9 cellular contexts compared by ENCODE assay signal in the genomic region with DNA sequence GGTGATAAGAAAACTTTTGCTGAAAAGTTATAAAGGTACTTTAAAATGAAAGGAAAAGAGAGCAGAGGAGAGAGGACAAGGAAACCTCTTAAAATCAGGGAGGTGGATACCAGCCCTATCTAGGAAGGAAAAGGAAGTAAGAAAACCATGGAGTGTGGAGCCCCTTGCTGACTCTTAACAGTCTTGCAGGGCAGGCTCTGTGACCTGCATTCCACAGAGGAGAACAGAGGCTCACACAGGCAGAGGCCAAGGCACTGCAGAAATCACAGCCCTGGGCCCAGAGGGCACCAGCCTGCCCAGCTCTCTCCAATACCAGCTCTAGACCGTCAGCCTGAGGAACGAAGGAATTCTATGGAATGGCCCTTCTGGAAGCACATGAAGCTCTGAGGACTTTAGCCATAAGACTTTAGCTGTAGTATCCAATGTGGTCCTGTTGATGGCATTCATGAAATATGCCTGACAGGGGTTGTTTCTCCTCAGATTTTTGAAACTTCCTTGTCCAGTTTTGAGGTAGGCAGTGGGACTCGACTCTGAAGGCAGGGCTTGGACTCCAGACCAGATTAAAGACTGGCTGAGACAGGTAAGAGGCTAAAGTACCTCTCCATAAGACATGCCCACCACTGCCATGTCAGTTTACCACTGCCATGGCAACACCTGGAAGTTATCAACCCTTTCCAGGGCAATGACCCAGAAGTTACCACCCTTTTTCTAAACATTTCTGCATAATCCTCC.
A peak's percentile ranks its signal among the peaks of the same experiment; 100 is the strongest.
DNase-seq lines count a peak whose midpoint lies in the region; ATAC-seq and TF ChIP-seq lines count a peak whose summit lies in the region.
"Had no signal": no experiment of that assay in that cellular context is flagged by ENCODE, and none has a peak within 500 bp of the region (broad histone marks: within the 10 kb centered on the region; RNA-seq: fewer than 3 reads in every experiment).

No MANE protein-coding gene starts in this region.

- H3K79me2 ChIP-seq in OCI-LY3 (ENCODE audit: low read length), result no peaks in the 10 kb centered on the region

- TF ChIP-seq POLR2A in prostate gland (IDR thresholded peaks at IDR 0.05), result no peak

- H2AFZ ChIP-seq in OCI-LY3 (ENCODE audit: low read depth, low read length), result no peak overlapping the region

- peaks cover 17% of the 10 kb centered on the region for H3K4me1 Mint-ChIP-seq in activated CD4-positive, alpha-beta T cell treated with anti-CD3 and anti-CD28 coated beads, Interleukin-2, amount 10 ng/mL, durations not matched to agents 24 days and 14 days

- no peak overlapping the region for H3K4me3 Mint-ChIP-seq in activated CD4-positive, alpha-beta T cell treated with anti-CD3 and anti-CD28 coated beads, Interleukin-2, amount 10 ng/mL, durations not matched to agents 24 days and 14 days
- H3K4me3 Mint-ChIP-seq: T-helper 2 cell treated with Interferon-gamma antibody and Interleukin-4, amounts not matched to agents 5 μg/mL and 100 μg/mL, for 36 hours had no signal

- no peaks in the 10 kb centered on the region for H3K36me3 ChIP-seq in OCI-LY3 (replicated peaks; ENCODE audit: low read depth, low read length)
- no peaks in the 10 kb centered on the region for H3K36me3 ChIP-seq in prostate gland

- intact Hi-C loops in prostate gland (cut with DNase I), result no loop called here
- intact Hi-C loops in activated CD4-positive, alpha-beta T cell treated with anti-CD3 and anti-CD28 coated beads, Interleukin-2, amount 10 ng/mL, durations not matched to agents 24 days and 14 days (cut with micrococcal nuclease), result no loop called here

- DNase-seq in ELF-1 (ENCODE audit: low read depth, low spot score) (peak; percentile 36), epithelial cell of proximal tubule (ENCODE audit: low read depth) (peak; percentile 60), omental fat pad (ENCODE audit: low spot score) (no peak), prostate gland (ENCODE audit: low spot score) (no peak)
- no peak for DNase-seq in stimulated activated CD8-positive, alpha-beta memory T cell treated with anti-CD3 and anti-CD28 coated beads, Interleukin-4, amount 100 ng/mL, for 48 hours
- DNase-seq in activated CD4-positive, alpha-beta T cell treated with anti-CD3 and anti-CD28 coated beads, Interleukin-2, amount 10 ng/mL, durations not matched to agents 24 days and 14 days, result no peak

- H4K20me1 ChIP-seq in OCI-LY3 (ENCODE audit: insufficient read depth, low read length), result no peaks in the 10 kb centered on the region

- H3K27ac Mint-ChIP-seq in activated CD4-positive, alpha-beta T cell treated with anti-CD3 and anti-CD28 coated beads, Interleukin-2, amount 10 ng/mL, durations not matched to agents 24 days and 14 days, result no peak overlapping the region
- H3K27ac Mint-ChIP-seq: T-helper 2 cell treated with Interferon-gamma antibody and Interleukin-4, amounts not matched to agents 5 μg/mL and 100 μg/mL, for 36 hours had no signal

- peaks cover 7% of the 10 kb centered on the region; the same call in 1 of the 2 replicates for H3K9me3 ChIP-seq in OCI-LY3 (ENCODE audit: insufficient read depth, low read length)
- no peaks in the 10 kb centered on the region for H3K9me3 ChIP-seq in prostate gland

- H3K4me3 ChIP-seq in OCI-LY3 (ENCODE audit: low read length) (no peak overlapping the region), epithelial cell of proximal tubule (ENCODE audit: low read depth, low read length) (no peak overlapping the region), prostate gland (no peak overlapping the region)

- TF ChIP-seq CTCF in OCI-LY3 (IDR thresholded peaks at IDR 0.05; ENCODE audit: low read depth, low read length) (peak; percentile 42), epithelial cell of proximal tubule (conservative IDR thresholded peaks at IDR 0.05; ENCODE audit: low read depth, low read length) (peak; percentile 84), omental fat pad (IDR thresholded peaks at IDR 0.05) (no peak), prostate gland (IDR thresholded peaks at IDR 0.05) (peak in 2 of 4 experiments; percentile 47 to 54)

- no peak overlapping the region for H3K9ac ChIP-seq in OCI-LY3 (ENCODE audit: low read length)

- WGBS in prostate gland, result 66% methylated on average over 3 of the region's 3 CpGs

- H3K27me3 ChIP-seq in OCI-LY3 (ENCODE audit: low read depth, low read length) (peaks cover 22% of the 10 kb centered on the region), prostate gland (replicated peaks; ENCODE audit: insufficient read depth) (no peaks in the 10 kb centered on the region)

- no peaks in the 10 kb centered on the region for H3K9me3 Mint-ChIP-seq in activated CD4-positive, alpha-beta T cell treated with anti-CD3 and anti-CD28 coated beads, Interleukin-2, amount 10 ng/mL, durations not matched to agents 24 days and 14 days
- H3K9me3 Mint-ChIP-seq: T-helper 2 cell treated with Interferon-gamma antibody and Interleukin-4, amounts not matched to agents 5 μg/mL and 100 μg/mL, for 36 hours had no signal

- ATAC-seq in omental fat pad (ENCODE audit: low FRiP score) (peak; percentile 84), HG02642 (IDR thresholded peaks at IDR 0.05; ENCODE audit: poor library complexity, unreplicated experiment) (no peak)

- H3K27ac ChIP-seq in OCI-LY3 (ENCODE audit: low read length) (no peak overlapping the region), prostate gland (no peak overlapping the region)

- H3K36me3 Mint-ChIP-seq in activated CD4-positive, alpha-beta T cell treated with anti-CD3 and anti-CD28 coated beads, Interleukin-2, amount 10 ng/mL, durations not matched to agents 24 days and 14 days (ENCODE audit: low read depth), result no peaks in the 10 kb centered on the region

- no peak overlapping the region for H3K4me2 ChIP-seq in OCI-LY3 (ENCODE audit: low read length)

- peaks cover 23% of the 10 kb centered on the region for H3K27me3 Mint-ChIP-seq in activated CD4-positive, alpha-beta T cell treated with anti-CD3 and anti-CD28 coated beads, Interleukin-2, amount 10 ng/mL, durations not matched to agents 24 days and 14 days

- H3K4me1 ChIP-seq in OCI-LY3 (ENCODE audit: low read length) (peaks cover 36% of the 10 kb centered on the region), prostate gland (replicated peaks) (no peaks in the 10 kb centered on the region)

Comparison
In these comparisons a context has a peak if more than half of its experiments do, and no peak if none do; other contexts are left out.
1. DNase-seq: peak in ELF-1 (single experiment) and epithelial cell of proximal tubule (single experiment); none in omental fat pad (single experiment), stimulated activated CD8-positive, alpha-beta memory T cell treated with anti-CD3 and anti-CD28 coated beads, Interleukin-4, amount 100 ng/mL, for 48 hours (single experiment), prostate gland (single experiment) and activated CD4-positive, alpha-beta T cell treated with anti-CD3 and anti-CD28 coated beads, Interleukin-2, amount 10 ng/mL, durations not matched to agents 24 days and 14 days (single experiment).
2. CTCF ChIP-seq: peak in OCI-LY3 (single experiment) and epithelial cell of proximal tubule (single experiment); none in omental fat pad (0 of 3).